5 cellular contexts compared by ENCODE assay signal in the genomic region with DNA sequence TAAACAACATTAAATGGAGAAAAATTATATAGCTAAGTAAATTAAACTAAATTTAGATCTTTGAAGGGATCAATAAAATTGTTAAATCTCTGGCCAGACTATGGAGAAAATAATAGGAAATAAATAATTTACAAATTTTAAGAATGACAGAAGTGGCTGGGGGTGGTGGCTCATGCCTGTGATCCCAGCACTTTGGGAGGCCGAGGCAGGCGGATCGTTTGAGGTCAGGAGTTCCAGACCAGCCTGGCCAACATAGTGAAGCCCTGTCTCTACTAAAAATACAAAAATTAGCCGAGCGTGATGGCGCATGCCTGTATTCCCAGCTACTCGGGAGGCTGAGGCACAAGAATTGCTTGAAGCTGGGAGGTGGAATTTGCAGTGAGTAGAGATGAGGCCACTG. TPM values are rescaled to one million over a fixed set of nuclear protein-coding genes. Genes with fewer than 3 reads are reported as not detected.
"Had no signal": no experiment of that assay in that cellular context is flagged by ENCODE, and none has a peak within 500 bp of the region (broad histone marks: within the 10 kb centered on the region; RNA-seq: fewer than 3 reads in every experiment).

No MANE protein-coding gene starts in this region.

RNA-seq across cellular contexts. Expression of gene ANKRD20A1, which starts 58.6 kb away (rescaled TPM):
- total RNA-seq: activated CD8-positive, alpha-beta memory T cell treated with anti-CD3 and anti-CD28 coated beads for 36 hours; activated CD8-positive, alpha-beta memory T cell treated with anti-CD3 and anti-CD28 coated beads, Interleukin-2, amount 10 ng/mL, durations not matched to agents 7 days and 5 days; activated naive CD8-positive, alpha-beta T cell treated with anti-CD3 and anti-CD28 coated beads, Interleukin-2, amount 10 ng/mL, durations not matched to agents 7 days and 5 days had no signal
- polyA plus RNA-seq: foreskin keratinocyte, SK-N-SH had no signal
